Comparison of ENCODE assay signal across 8 cellular contexts in the genomic region with DNA sequence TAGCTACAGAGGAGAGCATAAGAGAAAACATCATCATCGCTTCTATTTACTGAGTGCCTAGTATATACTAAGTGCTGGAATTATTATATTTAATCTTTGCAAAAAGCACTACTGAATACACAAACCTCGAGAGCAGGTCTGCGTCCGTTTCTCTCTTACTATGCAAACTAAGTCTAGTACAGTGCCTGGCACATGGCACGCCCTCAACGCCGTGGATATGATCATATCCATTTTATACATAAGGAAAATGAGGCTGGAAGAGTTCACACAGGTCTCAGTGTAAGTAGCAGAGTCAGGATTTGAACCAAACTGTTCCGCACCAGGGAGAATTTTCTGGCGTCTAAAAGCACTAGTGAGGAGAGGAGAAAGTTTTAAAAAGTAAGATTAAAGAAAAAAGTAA. TPM values are rescaled to one million over a fixed set of nuclear protein-coding genes. Genes with fewer than 3 reads are reported as not detected.
A peak's percentile ranks its signal among the peaks of the same experiment; 100 is the strongest.
DNase-seq lines count a peak whose midpoint lies in the region; ATAC-seq and TF ChIP-seq lines count a peak whose summit lies in the region.

No MANE protein-coding gene starts in this region.

- H3K23ac ChIP-seq in mesendoderm (ENCODE audit: low read length): no peak overlapping the region

- no peak overlapping the region for H3K18ac ChIP-seq in mesendoderm (ENCODE audit: low read length)

- WGBS in mesendoderm (ENCODE audit: extremely low coverage, insufficient coverage, low lambda C conversion rate): no CpG with 5 or more reads among the region's 9 CpGs

- H4K8ac ChIP-seq in mesendoderm (ENCODE audit: low read depth, low read length): no peak overlapping the region

- ATAC-seq in left ventricle myocardium superior (no peak), upper lobe of right lung (no peak), HG02938 (IDR thresholded peaks at IDR 0.05; ENCODE audit: unreplicated experiment) (no peak)

- H2BK15ac ChIP-seq in mesendoderm (replicated peaks; ENCODE audit: low read depth): no peak overlapping the region

- no peak overlapping the region for H3K4ac ChIP-seq in mesendoderm (ENCODE audit: low read depth, low read length)

- no peak overlapping the region for H3K4me2 ChIP-seq in mesendoderm (ENCODE audit: low read length)

- H3K27me3 ChIP-seq in right atrium auricular region (no peaks in the 10 kb centered on the region), ascending aorta (no peaks in the 10 kb centered on the region), mesendoderm (ENCODE audit: insufficient read depth, low read length, poor library complexity) (no peaks in the 10 kb centered on the region), upper lobe of right lung (no peaks in the 10 kb centered on the region)

- TF ChIP-seq CTCF in right atrium auricular region (IDR thresholded peaks at IDR 0.05) (no peak), ascending aorta (IDR thresholded peaks at IDR 0.05) (no peak), upper lobe of right lung (IDR thresholded peaks at IDR 0.05) (no peak)

- H2BK5ac ChIP-seq in mesendoderm (ENCODE audit: low read length): no peak overlapping the region

- no peak for DNase-seq in right atrium auricular region (ENCODE audit: low spot score)
- no peak for DNase-seq in left ventricle myocardium superior
- DNase-seq in ascending aorta (ENCODE audit: low spot score in 2 of 2): no peak
- DNase-seq in mesendoderm: no peak
- DNase-seq in upper lobe of right lung: no peak
- no peak for DNase-seq in NCI-H2081 treated with DMSO at 0.1 percent for 48 hours (lab: John Stamatoyannopoulos, UW)
- no peak for DNase-seq in cerebellar cortex (ENCODE audit: low spot score)

- H3K9me3 ChIP-seq in right atrium auricular region: no peaks in the 10 kb centered on the region
- no peaks in the 10 kb centered on the region for H3K9me3 ChIP-seq in ascending aorta
- H3K9me3 ChIP-seq in upper lobe of right lung: no peaks in the 10 kb centered on the region

- H3K36me3 ChIP-seq in right atrium auricular region (no peaks in the 10 kb centered on the region), ascending aorta (peaks cover 0 to 10% of the 10 kb centered on the region in 2 donors), mesendoderm (ENCODE audit: control insufficient read depth, insufficient read depth, low read length) (no peaks in the 10 kb centered on the region), upper lobe of right lung (no peaks in the 10 kb centered on the region)

- H2AK5ac ChIP-seq in mesendoderm (ENCODE audit: low read length): no peak overlapping the region

- peak overlapping the region; percentile 62 for H3K9ac ChIP-seq in mesendoderm (ENCODE audit: low read length)

- H3K4me1 ChIP-seq in right atrium auricular region: peaks cover 0 to 50% of the 10 kb centered on the region in 2 donors
- H3K4me1 ChIP-seq in ascending aorta: peaks cover 0 to 29% of the 10 kb centered on the region in 2 donors
- peaks cover 8% of the 10 kb centered on the region for H3K4me1 ChIP-seq in mesendoderm (ENCODE audit: control insufficient read depth, low read depth, low read length)
- peaks cover 17% of the 10 kb centered on the region for H3K4me1 ChIP-seq in upper lobe of right lung

- H3K4me3 ChIP-seq in right atrium auricular region (peak overlapping the region; percentile 82 to 87), ascending aorta (peak overlapping the region; percentile 84 to 94), mesendoderm (ENCODE audit: low read length) (no peak overlapping the region), upper lobe of right lung (peak overlapping the region; percentile 89)

- intact Hi-C loops in left ventricle myocardium superior (cut with micrococcal nuclease) (loop anchor here (5.0 kb wide), 1 partner anchor 88 kb away; no protein-coding TSS in a partner anchor), ascending aorta (cut with DNase I) (loop anchor here (5.0 kb wide), 4 partner anchors 37 to 692 kb away; partner anchors contain the start of genes ADD3, BBIP1 and SHOC2), upper lobe of right lung (cut with DNase I) (no loop called here)

- peak overlapping the region; percentile 98 to 99 for H3K27ac ChIP-seq in right atrium auricular region
- H3K27ac ChIP-seq in ascending aorta: peak overlapping the region; percentile 87 to 98
- H3K27ac ChIP-seq in mesendoderm (ENCODE audit: low read depth, low read length): peak overlapping the region; percentile 46
- H3K27ac ChIP-seq in upper lobe of right lung: peak overlapping the region; percentile 88

- peak overlapping the region; percentile 74 for H3K56ac ChIP-seq in mesendoderm (ENCODE audit: low read length)

- H3K79me1 ChIP-seq in mesendoderm (ENCODE audit: low read length): no peaks in the 10 kb centered on the region

- no peaks in the 10 kb centered on the region for H3K79me2 ChIP-seq in mesendoderm (ENCODE audit: control insufficient read depth, insufficient read depth, low read length)

- no peak overlapping the region for H2BK120ac ChIP-seq in mesendoderm (ENCODE audit: low read depth, low read length)

- no peak overlapping the region for H4K5ac ChIP-seq in mesendoderm (ENCODE audit: low read length)

RNA-seq across cellular contexts. Expression of gene MXI1, which starts 17.6 kb away (rescaled TPM):
- total RNA-seq in right atrium auricular region (10 to 100 TPM; 50.8 to 78.8 TPM), left ventricle myocardium superior (79.8 TPM), ascending aorta (95.0 TPM), upper lobe of right lung (34.7 TPM)
- polyA plus RNA-seq in mesendoderm (2013, experiment 1 of 2): 4.7 TPM
- polyA plus RNA-seq in mesendoderm (2013, experiment 2 of 2): 4.4 TPM

Comparison
In these comparisons a context has a peak if more than half of its experiments do, and no peak if none do; other contexts are left out.
1. H3K27ac ChIP-seq: peak in every context shown above with its lines; median percentile 98 in right atrium auricular region; 92 in ascending aorta; 88 in upper lobe of right lung; 46 in mesendoderm.